Comparison of ENCODE assay signal across 11 cellular contexts in genomic region chr10:131310054-131310903, GRCh38. TPM values are rescaled to one million over a fixed set of nuclear protein-coding genes. Genes with fewer than 3 reads are reported as not detected.
DNase-seq lines count a peak whose midpoint lies in the region; FAIRE-seq and TF ChIP-seq lines count a peak whose summit lies in the region.
"Had no signal": no experiment of that assay in that cellular context is flagged by ENCODE, and none has a peak within 500 bp of the region (broad histone marks: within the 10 kb centered on the region; RNA-seq: fewer than 3 reads in every experiment).

No MANE protein-coding gene starts in this region.

- H3K27ac ChIP-seq in breast epithelium (no peak overlapping the region), PC-9 (no peak overlapping the region), thyroid gland (peak overlapping the region in 1 of 3 donors; percentile 63)

- H3K9me3 ChIP-seq in breast epithelium (no peaks in the 10 kb centered on the region), PC-9 (ENCODE audit: insufficient read depth, low read depth) (no peaks in the 10 kb centered on the region), thyroid gland (no peaks in the 10 kb centered on the region)

- WGBS in thyroid gland, 2 donors: 8% methylated on average over 13 of the region's 13 CpGs

- H3K4me1 Mint-ChIP-seq in MCF 10A (ENCODE audit: insufficient read depth, unreplicated experiment): no peaks in the 10 kb centered on the region
- H3K4me1 Mint-ChIP-seq: central memory CD8-positive, alpha-beta T cell had no signal

- FAIRE-seq in GM12892 (lab: Jason Lieb, UNC): no peak
- FAIRE-seq: GM19239 had no signal

- H3K27me3 ChIP-seq in breast epithelium (peaks cover 0 to 59% of the 10 kb centered on the region in 2 donors), PC-9 (ENCODE audit: insufficient read depth, low read depth) (no peaks in the 10 kb centered on the region; the same call in 1 of the 2 replicates), thyroid gland (no peaks in the 10 kb centered on the region)

- intact Hi-C loops in breast epithelium (cut with DNase I; ENCODE audit: low total_unique reads): no loop called here
- intact Hi-C loops in MCF 10A (cut with micrococcal nuclease): no loop called here
- intact Hi-C loops in PC-9 (cut with micrococcal nuclease; ENCODE audit: unreplicated experiment): no loop called here
- intact Hi-C loops in thyroid gland (cut with DNase I): loop anchor here (10.0 kb wide), 1 partner anchor 175 kb away; no protein-coding TSS in a partner anchor

- H3K4me3 ChIP-seq in breast epithelium: peak overlapping the region in 2 of 3 donors; percentile 41 to 53
- no peak overlapping the region for H3K4me3 ChIP-seq in PC-9
- H3K4me3 ChIP-seq in thyroid gland (replicated peaks in 1 of 3): peak overlapping the region; percentile 25 to 50 (median 29)

- no peak overlapping the region for H3K4me3 Mint-ChIP-seq in MCF 10A (ENCODE audit: unreplicated experiment)
- H3K4me3 Mint-ChIP-seq: central memory CD8-positive, alpha-beta T cell had no signal

- H3K9me3 Mint-ChIP-seq in MCF 10A (ENCODE audit: unreplicated experiment): peaks cover 14% of the 10 kb centered on the region
- H3K9me3 Mint-ChIP-seq: central memory CD8-positive, alpha-beta T cell had no signal

- H3K27me3 Mint-ChIP-seq in MCF 10A (ENCODE audit: insufficient read depth, unreplicated experiment): no peaks in the 10 kb centered on the region

- H3K4me1 ChIP-seq in breast epithelium (peaks cover 0 to 6% of the 10 kb centered on the region in 2 donors), PC-9 (replicated peaks; ENCODE audit: insufficient read depth) (no peaks in the 10 kb centered on the region), thyroid gland (peaks cover 4 to 9% of the 10 kb centered on the region in 2 donors)

- H3K27ac Mint-ChIP-seq in MCF 10A (ENCODE audit: low read depth, unreplicated experiment): no peak overlapping the region

- POLR2A ChIA-PET in MCF 10A (lab: Yijun Ruan, JAX) (no interaction called here), PC-9 (lab: Charles Lee; ENCODE audit: unreplicated experiment) (no interaction called here)

- no peak overlapping the region for H2AFZ ChIP-seq in PC-9

- no peaks in the 10 kb centered on the region for H3K36me3 Mint-ChIP-seq in MCF 10A (ENCODE audit: insufficient read depth, unreplicated experiment)

- H3K36me3 ChIP-seq in breast epithelium (no peaks in the 10 kb centered on the region), PC-9 (ENCODE audit: low read depth) (no peaks in the 10 kb centered on the region), thyroid gland (no peaks in the 10 kb centered on the region)

- no peaks in the 10 kb centered on the region for H4K20me1 ChIP-seq in PC-9 (ENCODE audit: insufficient read depth)

- no peak for TF ChIP-seq POLR2A in breast epithelium (IDR thresholded peaks at IDR 0.05)
- no peak for TF ChIP-seq POLR2A in thyroid gland (IDR thresholded peaks at IDR 0.05)
- TF ChIP-seq POLR2A in GM12892 (IDR thresholded peaks at IDR 0.05; ENCODE audit: low read depth, low read length): no peak

- CTCF ChIA-PET in MCF 10A (lab: Yijun Ruan, JAX): interaction anchor here (0.6 to 0.8 kb wide), 2 partner anchors 10 to 477 kb away, joined by 3 to 4 read pairs; no protein-coding TSS in a partner anchor
- CTCF ChIA-PET in PC-9 (lab: Charles Lee): no interaction called here

- no peak overlapping the region for H3K4me2 ChIP-seq in PC-9

- no peak for DNase-seq in breast epithelium (ENCODE audit: low spot score in 2 of 2)
- no peak for DNase-seq in MCF 10A (ENCODE audit: unreplicated experiment)
- no peak for DNase-seq in PC-9
- peak; percentile 19 for DNase-seq in foreskin melanocyte
- peak in 1 of 2 donors; percentile 10 for DNase-seq in thyroid gland
- DNase-seq in SW 1271 (lab: John Stamatoyannopoulos, UW): no peak
- DNase-seq in GM12892 (ENCODE audit: insufficient read length): no peak
- DNase-seq in NCI-H2227 treated with DMSO at 0.1 percent for 48 hours (lab: John Stamatoyannopoulos, UW): no peak
- DNase-seq: T-helper 9 cell had no signal

- TF ChIP-seq CTCF in breast epithelium (IDR thresholded peaks at IDR 0.05) (peak in 2 of 3 donors; percentile 8 to 9), MCF 10A (IDR thresholded peaks at IDR 0.05; ENCODE audit: unreplicated experiment) (no peak), PC-9 (conservative IDR thresholded peaks at IDR 0.05) (peak; percentile 53), thyroid gland (IDR thresholded peaks at IDR 0.05) (peak in 5 of 6 experiments; percentile 37 to 59 (median 46))

- no peaks in the 10 kb centered on the region for H3F3A ChIP-seq in PC-9 (ENCODE audit: insufficient read depth, low read depth)

- no peaks in the 10 kb centered on the region for H3K9me2 ChIP-seq in PC-9 (ENCODE audit: insufficient read depth)

- BruUV-seq in MCF 10A (replicated peaks; lab: Mats Ljungman, UMichigan) (no TSS peak), PC-9 (replicated peaks; lab: Mats Ljungman, UMichigan) (no TSS peak)

- H3K79me2 ChIP-seq in PC-9 (ENCODE audit: low read depth): no peaks in the 10 kb centered on the region

RNA-seq across cellular contexts. Expression of gene TCERG1L, which starts 1.2 kb away (rescaled TPM):
- under 1 TPM in 2 of 3 donors, not detected in 1; under 0.01 to 0.88 TPM for total RNA-seq in breast epithelium
- not detected in 2 replicates for total RNA-seq in MCF 10A (2022)
- total RNA-seq in PC-9 (2021): not detected in 2 replicates
- total RNA-seq in thyroid gland: 10 to 100 TPM in 2 of 4 donors, 1 to 10 TPM in 2; 4.3 to 23.6 (median 8.2) TPM
- polyA plus RNA-seq in GM12892 (2012; ENCODE audit: missing spikeins): not detected
